In the genomic region with DNA sequence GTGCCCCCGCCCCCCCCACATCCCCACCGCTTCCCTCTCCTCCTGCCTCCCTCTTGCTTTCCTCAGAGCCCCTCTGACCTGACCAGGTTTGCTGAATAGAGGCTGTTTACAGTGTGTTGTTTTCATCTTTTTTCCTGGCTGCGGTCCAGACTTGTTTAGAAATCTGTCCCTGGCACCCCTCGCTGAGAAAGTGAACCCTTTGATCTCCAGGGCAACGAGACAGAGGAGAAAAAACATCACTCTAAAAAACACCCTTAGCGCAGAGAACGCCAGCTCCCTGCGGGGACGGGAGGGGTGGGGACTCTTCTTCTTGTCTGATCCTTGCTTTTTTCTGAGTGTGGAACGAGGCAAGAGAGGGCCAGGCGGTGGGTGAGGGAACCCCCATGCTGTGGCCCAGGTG, we compare ENCODE assay signal across 1 cellular context.
TF ChIP-seq lines count a peak whose summit lies in the region.

No MANE protein-coding gene starts in this region.

TF ChIP-seq in HepG2, 621 proteins besides CTCF, POLR2A, EP300 and RAD21:
- TF ChIP-seq MTA3 (CRISPR knock-in tag; IDR thresholded peaks at IDR 0.05) (no peak), NFE2L1 (CRISPR knock-in tag; IDR thresholded peaks at IDR 0.05; ENCODE audit: borderline replicate concordance) (no peak), ZNF562 (CRISPR knock-in tag; IDR thresholded peaks at IDR 0.05; ENCODE audit: borderline replicate concordance) (no peak)
